In the genomic region with DNA sequence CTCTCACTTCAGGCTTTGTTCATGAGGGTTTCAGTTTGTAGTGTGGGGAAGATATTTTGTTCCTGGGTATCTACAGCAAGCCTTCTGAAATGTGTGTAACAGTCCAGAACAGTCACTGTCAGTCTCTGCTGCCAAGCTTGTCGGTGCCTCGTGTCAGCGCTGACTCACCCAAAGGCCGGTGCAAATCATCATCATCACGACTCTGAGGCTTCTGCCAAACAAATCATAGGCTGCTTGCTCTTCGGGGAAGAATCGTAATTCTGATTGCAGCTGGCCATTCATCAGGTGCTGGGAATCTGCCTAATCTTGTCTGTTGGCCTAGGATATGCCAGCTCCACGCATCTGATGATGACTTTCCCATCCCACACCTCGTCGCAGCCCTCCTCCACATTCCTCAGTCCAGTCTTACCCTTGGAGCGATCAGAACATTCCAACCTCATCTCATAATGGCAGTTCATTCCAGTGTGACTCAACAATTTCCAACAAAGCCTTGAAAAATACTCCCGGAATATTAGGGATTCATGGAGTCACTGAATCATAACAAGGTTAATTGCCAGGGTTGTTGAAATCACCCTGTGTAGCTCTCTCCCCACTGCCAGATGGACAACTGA, we compare ENCODE assay signal across 1 cellular context.
A peak's percentile ranks its signal among the peaks of the same experiment; 100 is the strongest.
TF ChIP-seq lines count a peak whose summit lies in the region.

No MANE protein-coding gene starts in this region.

TF ChIP-seq in K562, 482 proteins besides CTCF, POLR2A, EP300 and RAD21 (continued from another document):
- TF ChIP-seq, protein P1, sequence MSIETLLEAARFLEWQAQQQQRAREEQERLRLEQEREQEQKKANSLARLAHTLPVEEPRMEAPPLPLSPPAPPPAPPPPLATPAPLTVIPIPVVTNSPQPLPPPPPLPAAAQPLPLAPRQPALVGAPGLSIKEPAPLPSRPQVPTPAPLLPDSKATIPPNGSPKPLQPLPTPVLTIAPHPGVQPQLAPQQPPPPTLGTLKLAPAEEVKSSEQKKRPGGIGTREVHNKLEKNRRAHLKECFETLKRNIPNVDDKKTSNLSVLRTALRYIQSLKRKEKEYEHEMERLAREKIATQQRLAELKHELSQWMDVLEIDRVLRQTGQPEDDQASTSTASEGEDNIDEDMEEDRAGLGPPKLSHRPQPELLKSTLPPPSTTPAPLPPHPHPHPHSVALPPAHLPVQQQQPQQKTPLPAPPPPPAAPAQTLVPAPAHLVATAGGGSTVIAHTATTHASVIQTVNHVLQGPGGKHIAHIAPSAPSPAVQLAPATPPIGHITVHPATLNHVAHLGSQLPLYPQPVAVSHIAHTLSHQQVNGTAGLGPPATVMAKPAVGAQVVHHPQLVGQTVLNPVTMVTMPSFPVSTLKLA (conservative IDR thresholded peaks at IDR 0.05): 0 out of 4 replicates have a peak, but pooled peaks of 1 of the 2 experiments have one; percentile 29
- TF ChIP-seq KDM1A (IDR thresholded peaks at IDR 0.05) (peak; percentile 86 to 88), ATF1 (CRISPR knock-in tag; IDR thresholded peaks at IDR 0.05) (no peak), ATF1 (tag; IDR thresholded peaks at IDR 0.05) (peak; percentile 69), L3MBTL2 (IDR thresholded peaks at IDR 0.05) (peak; percentile 54; the same call in 1 of the 2 replicates), KLF10 (CRISPR knock-in tag; IDR thresholded peaks at IDR 0.05) (no peak), RBBP5 (IDR thresholded peaks at IDR 0.05; ENCODE audit: borderline replicate concordance, insufficient read depth, low read length, poor library complexity, severe bottlenecking) (no peak), JUNB (CRISPR knock-in tag; conservative IDR thresholded peaks at IDR 0.05) (no peak), ZNF431 (CRISPR knock-in tag; IDR thresholded peaks at IDR 0.05) (no peak), PML (IDR thresholded peaks at IDR 0.05; ENCODE audit: low read length) (no peak), CHD4 (IDR thresholded peaks at IDR 0.05; ENCODE audit: insufficient read depth, insufficient replicate concordance, low read depth, low read length, poor library complexity, severe bottlenecking) (no peak), NR4A1 (CRISPR knock-in tag; IDR thresholded peaks at IDR 0.05) (no peak), NR4A1 (tag; IDR thresholded peaks at IDR 0.05) (no peak), CBX8 (IDR thresholded peaks at IDR 0.05; ENCODE audit: borderline replicate concordance, extremely low read depth, low read depth, low read length, poor library complexity, severe bottlenecking) (no peak), IRF2 (CRISPR knock-in tag; IDR thresholded peaks at IDR 0.05) (no peak), ZNF197 (CRISPR knock-in tag; IDR thresholded peaks at IDR 0.05; ENCODE audit: low read depth) (no peak)
- TF ChIP-seq, protein P2, sequence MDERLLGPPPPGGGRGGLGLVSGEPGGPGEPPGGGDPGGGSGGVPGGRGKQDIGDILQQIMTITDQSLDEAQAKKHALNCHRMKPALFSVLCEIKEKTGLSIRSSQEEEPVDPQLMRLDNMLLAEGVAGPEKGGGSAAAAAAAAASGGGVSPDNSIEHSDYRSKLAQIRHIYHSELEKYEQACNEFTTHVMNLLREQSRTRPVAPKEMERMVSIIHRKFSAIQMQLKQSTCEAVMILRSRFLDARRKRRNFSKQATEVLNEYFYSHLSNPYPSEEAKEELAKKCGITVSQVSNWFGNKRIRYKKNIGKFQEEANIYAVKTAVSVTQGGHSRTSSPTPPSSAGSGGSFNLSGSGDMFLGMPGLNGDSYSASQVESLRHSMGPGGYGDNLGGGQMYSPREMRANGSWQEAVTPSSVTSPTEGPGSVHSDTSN (CRISPR knock-in tag; IDR thresholded peaks at IDR 0.05; ENCODE audit: low read depth): no peak
- TF ChIP-seq, protein P2 (tag; conservative IDR thresholded peaks at IDR 0.05; ENCODE audit: low read depth): peak; percentile 27
- TF ChIP-seq, protein P3, sequence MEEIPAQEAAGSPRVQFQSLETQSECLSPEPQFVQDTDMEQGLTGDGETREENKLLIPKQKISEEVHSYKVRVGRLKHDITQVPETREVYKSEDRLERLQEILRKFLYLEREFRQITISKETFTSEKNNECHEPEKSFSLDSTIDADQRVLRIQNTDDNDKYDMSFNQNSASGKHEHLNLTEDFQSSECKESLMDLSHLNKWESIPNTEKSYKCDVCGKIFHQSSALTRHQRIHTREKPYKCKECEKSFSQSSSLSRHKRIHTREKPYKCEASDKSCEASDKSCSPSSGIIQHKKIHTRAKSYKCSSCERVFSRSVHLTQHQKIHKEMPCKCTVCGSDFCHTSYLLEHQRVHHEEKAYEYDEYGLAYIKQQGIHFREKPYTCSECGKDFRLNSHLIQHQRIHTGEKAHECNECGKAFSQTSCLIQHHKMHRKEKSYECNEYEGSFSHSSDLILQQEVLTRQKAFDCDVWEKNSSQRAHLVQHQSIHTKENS (CRISPR knock-in tag; IDR thresholded peaks at IDR 0.05): no peak
- TF ChIP-seq, protein P4, sequence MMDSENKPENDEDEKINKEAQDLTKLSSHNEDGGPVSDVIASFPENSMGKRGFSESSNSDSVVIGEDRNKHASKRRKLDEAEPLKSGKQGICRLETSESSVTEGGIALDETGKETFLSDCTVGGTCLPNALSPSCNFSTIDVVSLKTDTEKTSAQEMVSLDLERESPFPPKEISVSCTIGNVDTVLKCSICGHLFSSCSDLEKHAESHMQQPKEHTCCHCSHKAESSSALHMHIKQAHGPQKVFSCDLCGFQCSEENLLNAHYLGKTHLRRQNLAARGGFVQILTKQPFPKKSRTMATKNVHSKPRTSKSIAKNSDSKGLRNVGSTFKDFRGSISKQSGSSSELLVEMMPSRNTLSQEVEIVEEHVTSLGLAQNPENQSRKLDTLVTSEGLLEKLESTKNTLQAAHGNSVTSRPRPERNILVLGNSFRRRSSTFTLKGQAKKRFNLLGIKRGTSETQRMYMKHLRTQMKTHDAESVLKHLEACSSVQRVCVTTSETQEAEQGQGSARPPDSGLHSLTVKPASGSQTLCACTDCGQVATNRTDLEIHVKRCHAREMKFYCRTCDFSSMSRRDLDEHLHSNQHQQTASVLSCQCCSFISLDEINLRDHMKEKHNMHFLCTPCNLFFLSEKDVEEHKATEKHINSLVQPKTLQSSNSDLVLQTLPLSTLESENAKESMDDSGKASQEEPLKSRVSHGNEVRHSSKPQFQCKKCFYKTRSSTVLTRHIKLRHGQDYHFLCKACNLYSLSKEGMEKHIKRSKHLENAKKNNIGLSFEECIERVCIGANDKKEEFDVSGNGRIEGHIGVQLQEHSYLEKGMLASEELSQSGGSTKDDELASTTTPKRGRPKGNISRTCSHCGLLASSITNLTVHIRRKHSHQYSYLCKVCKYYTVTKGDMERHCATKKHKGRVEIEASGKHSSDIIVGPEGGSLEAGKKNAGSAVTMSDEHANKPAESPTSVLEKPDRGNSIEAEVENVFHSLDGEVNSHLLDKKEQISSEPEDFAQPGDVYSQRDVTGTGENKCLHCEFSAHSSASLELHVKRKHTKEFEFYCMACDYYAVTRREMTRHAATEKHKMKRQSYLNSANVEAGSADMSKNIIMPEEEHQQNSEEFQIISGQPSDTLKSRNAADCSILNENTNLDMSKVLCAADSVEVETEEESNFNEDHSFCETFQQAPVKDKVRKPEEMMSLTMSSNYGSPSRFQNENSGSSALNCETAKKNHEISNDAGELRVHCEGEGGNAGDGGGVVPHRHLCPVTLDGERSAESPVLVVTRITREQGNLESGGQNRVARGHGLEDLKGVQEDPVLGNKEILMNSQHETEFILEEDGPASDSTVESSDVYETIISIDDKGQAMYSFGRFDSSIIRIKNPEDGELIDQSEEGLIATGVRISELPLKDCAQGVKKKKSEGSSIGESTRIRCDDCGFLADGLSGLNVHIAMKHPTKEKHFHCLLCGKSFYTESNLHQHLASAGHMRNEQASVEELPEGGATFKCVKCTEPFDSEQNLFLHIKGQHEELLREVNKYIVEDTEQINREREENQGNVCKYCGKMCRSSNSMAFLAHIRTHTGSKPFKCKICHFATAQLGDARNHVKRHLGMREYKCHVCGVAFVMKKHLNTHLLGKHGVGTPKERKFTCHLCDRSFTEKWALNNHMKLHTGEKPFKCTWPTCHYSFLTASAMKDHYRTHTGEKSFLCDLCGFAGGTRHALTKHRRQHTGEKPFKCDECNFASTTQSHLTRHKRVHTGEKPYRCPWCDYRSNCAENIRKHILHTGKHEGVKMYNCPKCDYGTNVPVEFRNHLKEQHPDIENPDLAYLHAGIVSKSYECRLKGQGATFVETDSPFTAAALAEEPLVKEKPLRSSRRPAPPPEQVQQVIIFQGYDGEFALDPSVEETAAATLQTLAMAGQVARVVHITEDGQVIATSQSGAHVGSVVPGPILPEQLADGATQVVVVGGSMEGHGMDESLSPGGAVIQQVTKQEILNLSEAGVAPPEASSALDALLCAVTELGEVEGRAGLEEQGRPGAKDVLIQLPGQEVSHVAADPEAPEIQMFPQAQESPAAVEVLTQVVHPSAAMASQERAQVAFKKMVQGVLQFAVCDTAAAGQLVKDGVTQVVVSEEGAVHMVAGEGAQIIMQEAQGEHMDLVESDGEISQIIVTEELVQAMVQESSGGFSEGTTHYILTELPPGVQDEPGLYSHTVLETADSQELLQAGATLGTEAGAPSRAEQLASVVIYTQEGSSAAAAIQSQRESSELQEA (IDR thresholded peaks at IDR 0.05; ENCODE audit: low read depth): no peak
- TF ChIP-seq, protein P5, sequence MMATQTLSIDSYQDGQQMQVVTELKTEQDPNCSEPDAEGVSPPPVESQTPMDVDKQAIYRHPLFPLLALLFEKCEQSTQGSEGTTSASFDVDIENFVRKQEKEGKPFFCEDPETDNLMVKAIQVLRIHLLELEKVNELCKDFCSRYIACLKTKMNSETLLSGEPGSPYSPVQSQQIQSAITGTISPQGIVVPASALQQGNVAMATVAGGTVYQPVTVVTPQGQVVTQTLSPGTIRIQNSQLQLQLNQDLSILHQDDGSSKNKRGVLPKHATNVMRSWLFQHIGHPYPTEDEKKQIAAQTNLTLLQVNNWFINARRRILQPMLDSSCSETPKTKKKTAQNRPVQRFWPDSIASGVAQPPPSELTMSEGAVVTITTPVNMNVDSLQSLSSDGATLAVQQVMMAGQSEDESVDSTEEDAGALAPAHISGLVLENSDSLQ (IDR thresholded peaks at IDR 0.05): peak; percentile 78
- TF ChIP-seq, protein P6, sequence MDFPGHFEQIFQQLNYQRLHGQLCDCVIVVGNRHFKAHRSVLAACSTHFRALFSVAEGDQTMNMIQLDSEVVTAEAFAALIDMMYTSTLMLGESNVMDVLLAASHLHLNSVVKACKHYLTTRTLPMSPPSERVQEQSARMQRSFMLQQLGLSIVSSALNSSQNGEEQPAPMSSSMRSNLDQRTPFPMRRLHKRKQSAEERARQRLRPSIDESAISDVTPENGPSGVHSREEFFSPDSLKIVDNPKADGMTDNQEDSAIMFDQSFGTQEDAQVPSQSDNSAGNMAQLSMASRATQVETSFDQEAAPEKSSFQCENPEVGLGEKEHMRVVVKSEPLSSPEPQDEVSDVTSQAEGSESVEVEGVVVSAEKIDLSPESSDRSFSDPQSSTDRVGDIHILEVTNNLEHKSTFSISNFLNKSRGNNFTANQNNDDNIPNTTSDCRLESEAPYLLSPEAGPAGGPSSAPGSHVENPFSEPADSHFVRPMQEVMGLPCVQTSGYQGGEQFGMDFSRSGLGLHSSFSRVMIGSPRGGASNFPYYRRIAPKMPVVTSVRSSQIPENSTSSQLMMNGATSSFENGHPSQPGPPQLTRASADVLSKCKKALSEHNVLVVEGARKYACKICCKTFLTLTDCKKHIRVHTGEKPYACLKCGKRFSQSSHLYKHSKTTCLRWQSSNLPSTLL (IDR thresholded peaks at IDR 0.05): no peak
- TF ChIP-seq, protein P7, sequence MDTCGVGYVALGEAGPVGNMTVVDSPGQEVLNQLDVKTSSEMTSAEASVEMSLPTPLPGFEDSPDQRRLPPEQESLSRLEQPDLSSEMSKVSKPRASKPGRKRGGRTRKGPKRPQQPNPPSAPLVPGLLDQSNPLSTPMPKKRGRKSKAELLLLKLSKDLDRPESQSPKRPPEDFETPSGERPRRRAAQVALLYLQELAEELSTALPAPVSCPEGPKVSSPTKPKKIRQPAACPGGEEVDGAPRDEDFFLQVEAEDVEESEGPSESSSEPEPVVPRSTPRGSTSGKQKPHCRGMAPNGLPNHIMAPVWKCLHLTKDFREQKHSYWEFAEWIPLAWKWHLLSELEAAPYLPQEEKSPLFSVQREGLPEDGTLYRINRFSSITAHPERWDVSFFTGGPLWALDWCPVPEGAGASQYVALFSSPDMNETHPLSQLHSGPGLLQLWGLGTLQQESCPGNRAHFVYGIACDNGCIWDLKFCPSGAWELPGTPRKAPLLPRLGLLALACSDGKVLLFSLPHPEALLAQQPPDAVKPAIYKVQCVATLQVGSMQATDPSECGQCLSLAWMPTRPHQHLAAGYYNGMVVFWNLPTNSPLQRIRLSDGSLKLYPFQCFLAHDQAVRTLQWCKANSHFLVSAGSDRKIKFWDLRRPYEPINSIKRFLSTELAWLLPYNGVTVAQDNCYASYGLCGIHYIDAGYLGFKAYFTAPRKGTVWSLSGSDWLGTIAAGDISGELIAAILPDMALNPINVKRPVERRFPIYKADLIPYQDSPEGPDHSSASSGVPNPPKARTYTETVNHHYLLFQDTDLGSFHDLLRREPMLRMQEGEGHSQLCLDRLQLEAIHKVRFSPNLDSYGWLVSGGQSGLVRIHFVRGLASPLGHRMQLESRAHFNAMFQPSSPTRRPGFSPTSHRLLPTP (IDR thresholded peaks at IDR 0.05; ENCODE audit: borderline replicate concordance, extremely low read depth, insufficient read length): no peak
TF ChIP-seq in K562: peak in this region for 28.
